ENCODE assay signal across 12 cellular contexts in genomic region chr5:9932770-9933169, GRCh38.
DNase-seq lines count a peak whose midpoint lies in the region; ATAC-seq and TF ChIP-seq lines count a peak whose summit lies in the region.
"Had no signal": no experiment of that assay in that cellular context is flagged by ENCODE, and none has a peak within 500 bp of the region (broad histone marks: within the 10 kb centered on the region; RNA-seq: fewer than 3 reads in every experiment).

No MANE protein-coding gene starts in this region.

- H3K9ac ChIP-seq in trophoblast cell (ENCODE audit: low read length), result no peak overlapping the region

- H3K4ac ChIP-seq in trophoblast cell (ENCODE audit: low read depth, low read length), result no peak overlapping the region

- no peak overlapping the region for H2BK5ac ChIP-seq in trophoblast cell (ENCODE audit: low read depth, low read length, poor library complexity)

- H3K27ac ChIP-seq in trophoblast cell (ENCODE audit: low read depth, low read length), result no peak overlapping the region
- H3K27ac ChIP-seq: HL-60 had no signal

- H3K79me2 ChIP-seq in trophoblast cell (ENCODE audit: control insufficient read depth, insufficient read depth, low read length, poor library complexity), result no peaks in the 10 kb centered on the region

- no peak overlapping the region for H3K23ac ChIP-seq in trophoblast cell (ENCODE audit: low read length)

- no peak overlapping the region for H3K18ac ChIP-seq in trophoblast cell (ENCODE audit: low read length)

- no peak overlapping the region for H2BK12ac ChIP-seq in trophoblast cell (ENCODE audit: low read length)

- H4K91ac ChIP-seq in trophoblast cell (ENCODE audit: low read depth, low read length), result no peak overlapping the region

- DNase-seq in GM04504 (ENCODE audit: low read depth), result peak; percentile 41
- peak; percentile 78 for DNase-seq in NCI-H226
- peak; percentile 44 to 81 for DNase-seq in cardiac fibroblast (ENCODE audit: low read depth in 2 of 2)
- peak; percentile 87 to 90 for DNase-seq in trophoblast cell
- DNase-seq in NCI-H1048 (lab: John Stamatoyannopoulos, UW), result no peak
- no peak for DNase-seq in cardiac septum (ENCODE audit: low spot score)
- DNase-seq: activated CD4-positive, alpha-beta T cell treated with anti-CD3 and anti-CD28 coated beads for 1 hour; activated T-cell treated with anti-CD3 and anti-CD28 coated beads, Interleukin-2, amount 50 U/mL, for 4 hours; anterior cingulate cortex; NCI-H774 had no signal

- no peak overlapping the region for H4K12ac ChIP-seq in trophoblast cell (ENCODE audit: low read depth, low read length)

- H3K4me1 ChIP-seq in trophoblast cell (ENCODE audit: control insufficient read depth in 1 of 2, insufficient read depth in 2 of 2, low read length in 2 of 2), result peaks cover 3 to 10% of the 10 kb centered on the region in 2 experiments

- no peak overlapping the region for H2BK120ac ChIP-seq in trophoblast cell (ENCODE audit: insufficient read depth, low read length, poor library complexity)

- H2AK5ac ChIP-seq in trophoblast cell (ENCODE audit: low read length), result no peak overlapping the region

- no peak overlapping the region for H4K8ac ChIP-seq in trophoblast cell (ENCODE audit: low read depth, low read length)

- H3K36me3 ChIP-seq in trophoblast cell (ENCODE audit: control insufficient read depth in 1 of 2, insufficient read depth in 2 of 2, low read length in 2 of 2), result no peaks in the 10 kb centered on the region

- no peaks in the 10 kb centered on the region for H3K9me3 ChIP-seq in trophoblast cell (ENCODE audit: insufficient read depth, low read depth, low read length)

- TF ChIP-seq CTCF in cardiac fibroblast (IDR thresholded peaks at IDR 0.05; ENCODE audit: low read depth, low read length), result no peak

- intact Hi-C loops in cardiac septum (cut with DNase I), result no loop called here

- peaks cover 2% of the 10 kb centered on the region for H3K79me1 ChIP-seq in trophoblast cell (ENCODE audit: low read length)

- no peak overlapping the region for H3K14ac ChIP-seq in trophoblast cell (ENCODE audit: low read length)

- no peak for ATAC-seq in HG03108 (IDR thresholded peaks at IDR 0.05; ENCODE audit: unreplicated experiment)
- ATAC-seq: activated T-cell treated with anti-CD3 and anti-CD28 coated beads, Interleukin-2, amount 50 U/mL, for 4 hours had no signal

- H3K4me3 ChIP-seq in cardiac fibroblast (replicated peaks in 1 of 2; ENCODE audit: low read depth in 2 of 2, low read length in 2 of 2) (no peak overlapping the region), trophoblast cell (ENCODE audit: low read depth, low read length) (no peak overlapping the region)

- H2AFZ ChIP-seq in trophoblast cell (ENCODE audit: insufficient read depth, low read length, poor library complexity), result no peak overlapping the region

- no peaks in the 10 kb centered on the region for H3K27me3 ChIP-seq in trophoblast cell (ENCODE audit: insufficient read depth, low read length)

- no peak overlapping the region for H3K4me2 ChIP-seq in trophoblast cell (ENCODE audit: low read length)

Comparison
In these comparisons a context has a peak if more than half of its experiments do, and no peak if none do; other contexts are left out.
1. DNase-seq: peak in GM04504 (single experiment), NCI-H226 (single experiment), cardiac fibroblast (2 of 2) and trophoblast cell (2 of 2); none in NCI-H1048 (single experiment) and cardiac septum (single experiment).